Comparison of ENCODE assay signal across 35 cellular contexts in genomic region chr2:165022781-165023180, GRCh38.
DNase-seq lines count a peak whose midpoint lies in the region; ATAC-seq and TF ChIP-seq lines count a peak whose summit lies in the region.
"Had no signal": no experiment of that assay in that cellular context is flagged by ENCODE, and none has a peak within 500 bp of the region (broad histone marks: within the 10 kb centered on the region; RNA-seq: fewer than 3 reads in every experiment).

No MANE protein-coding gene starts in this region.

- H3K4ac ChIP-seq in neuronal stem cell (ENCODE audit: low read length) = no peak overlapping the region

- H3K27me3 ChIP-seq in GM23338 (ENCODE audit: insufficient read depth) = no peaks in the 10 kb centered on the region
- no peaks in the 10 kb centered on the region for H3K27me3 ChIP-seq in endodermal cell (ENCODE audit: control insufficient read depth, insufficient read depth, low read length, poor library complexity, severe bottlenecking)
- H3K27me3 ChIP-seq in neuronal stem cell (ENCODE audit: control insufficient read depth in 3 of 3, insufficient read depth in 3 of 3, low read depth in 1 of 3, low read length in 3 of 3) = no peaks in the 10 kb centered on the region
- H3K27me3 ChIP-seq in thyroid gland = no peaks in the 10 kb centered on the region
- H3K27me3 ChIP-seq: BE2C; BLaER1; BLaER1 treated with 17β-estradiol and CSF1 and Interleukin-3, amounts not matched to agents 10 nM and 100 nM had no signal

- H3K36me3 ChIP-seq in GM23338 (ENCODE audit: insufficient read depth) = no peaks in the 10 kb centered on the region
- H3K36me3 ChIP-seq in endodermal cell (ENCODE audit: control insufficient read depth, insufficient read depth, low read length) = no peaks in the 10 kb centered on the region
- no peaks in the 10 kb centered on the region for H3K36me3 ChIP-seq in neuronal stem cell (replicated peaks in 1 of 2; ENCODE audit: control insufficient read depth in 2 of 2, insufficient read depth in 2 of 2, low read length in 2 of 2)
- H3K36me3 ChIP-seq in thyroid gland = no peaks in the 10 kb centered on the region
- H3K36me3 ChIP-seq: BE2C; BLaER1; BLaER1 treated with 17β-estradiol and CSF1 and Interleukin-3, amounts not matched to agents 10 nM and 100 nM had no signal

- POLR2A ChIA-PET in WTC11 (lab: Charles Lee) = no interaction called here

- no peak overlapping the region for H2BK15ac ChIP-seq in neuronal stem cell (ENCODE audit: low read length)

- H3K27me3 Mint-ChIP-seq in GM23338 (ENCODE audit: insufficient read depth, low read depth, poor library complexity) (no peaks in the 10 kb centered on the region), WTC11 (ENCODE audit: low read depth) (no peaks in the 10 kb centered on the region), endodermal cell (ENCODE audit: insufficient read depth) (no peaks in the 10 kb centered on the region)
- H3K27me3 Mint-ChIP-seq: CD4-positive, CD25-positive, alpha-beta regulatory T cell had no signal

- H3K18ac ChIP-seq in neuronal stem cell (ENCODE audit: low read length) = no peak overlapping the region

- H2BK5ac ChIP-seq in neuronal stem cell (ENCODE audit: low read length) = no peak overlapping the region

- H3K4me3 ChIP-seq in GM23338 (no peak overlapping the region), endodermal cell (ENCODE audit: low read length) (no peak overlapping the region), neuronal stem cell (ENCODE audit: low read length in 2 of 2) (no peak overlapping the region), thyroid gland (replicated peaks in 1 of 3) (no peak overlapping the region)
- H3K4me3 ChIP-seq: A549; BLaER1; BLaER1 treated with 17β-estradiol and CSF1 and Interleukin-3, amounts not matched to agents 10 nM and 100 nM had no signal

- intact Hi-C loops in sciatic nerve (cut with DNase I) = no loop called here
- intact Hi-C loops in thyroid gland (cut with DNase I) = no loop called here

- no peak for TF ChIP-seq CTCF in GM23338 (conservative IDR thresholded peaks at IDR 0.05; ENCODE audit: low read depth in 2 of 2)
- no peak for TF ChIP-seq CTCF in WTC11 (IDR thresholded peaks at IDR 0.05)
- no peak for TF ChIP-seq CTCF in endodermal cell (conservative IDR thresholded peaks at IDR 0.05)
- TF ChIP-seq CTCF in thyroid gland (IDR thresholded peaks at IDR 0.05) = no peak

- CTCF ChIA-PET in WTC11 (lab: Charles Lee) = no interaction called here

- H4K8ac ChIP-seq in neuronal stem cell (ENCODE audit: low read depth, low read length) = no peak overlapping the region

- H3K9me3 ChIP-seq in endodermal cell (ENCODE audit: control insufficient read depth, low read length) (peaks cover 4% of the 10 kb centered on the region), neuronal stem cell (replicated peaks in 1 of 2; ENCODE audit: control insufficient read depth in 2 of 2, insufficient read depth in 1 of 2, low read depth in 1 of 2, low read length in 2 of 2) (no peaks in the 10 kb centered on the region), thyroid gland (no peaks in the 10 kb centered on the region)
- H3K9me3 ChIP-seq: A549; BE2C; BLaER1; BLaER1 treated with 17β-estradiol and CSF1 and Interleukin-3, amounts not matched to agents 10 nM and 100 nM; Caco-2 had no signal

- no peak overlapping the region for H4K91ac ChIP-seq in neuronal stem cell (ENCODE audit: low read depth, low read length, poor library complexity)

- no peaks in the 10 kb centered on the region for H3K9me2 ChIP-seq in GM23338 (ENCODE audit: insufficient read depth)

- 92% methylated on average over 6 of the region's 6 CpGs; no CpG with 5 or more reads in 1 of the 2 experiments for WGBS in endodermal cell (ENCODE audit: insufficient coverage in 1 of 2, insufficient read length in 1 of 2), 2 experiments
- WGBS in neuronal stem cell (ENCODE audit: extremely low coverage in 2 of 2, insufficient read length in 2 of 2, insufficient replicate concordance in 1 of 2), 2 donors = no CpG with 5 or more reads among the region's 6 CpGs
- 85 to 90% methylated on average over 6 of the region's 6 CpGs for WGBS in thyroid gland, 2 donors

- H2BK120ac ChIP-seq in neuronal stem cell (ENCODE audit: low read depth, low read length) = no peak overlapping the region

- no peaks in the 10 kb centered on the region for H3K79me2 ChIP-seq in GM23338 (replicated peaks; ENCODE audit: insufficient read depth)

- H3K14ac ChIP-seq in neuronal stem cell (ENCODE audit: low read length) = peak overlapping the region; percentile 56

- H3K9ac ChIP-seq in endodermal cell (ENCODE audit: extremely low read depth, low read length, poor library complexity, severe bottlenecking) = no peak overlapping the region
- H3K9ac ChIP-seq in neuronal stem cell (ENCODE audit: low read depth, low read length, poor library complexity) = no peak overlapping the region
- H3K9ac ChIP-seq: BLaER1; BLaER1 treated with 17β-estradiol and CSF1 and Interleukin-3, amounts not matched to agents 10 nM and 100 nM had no signal

- TF ChIP-seq POLR2A in thyroid gland (IDR thresholded peaks at IDR 0.05) = no peak

- no peak overlapping the region for H3K23ac ChIP-seq in neuronal stem cell (ENCODE audit: low read depth, low read length, poor library complexity)

- ATAC-seq in GM23338 (peak; percentile 44), WTC11 (peak; percentile 53), sciatic nerve (no peak)
- ATAC-seq: A549; CD8-positive, alpha-beta T cell had no signal

- no peaks in the 10 kb centered on the region; the same call in 2 of the 3 replicates for H3K9me3 Mint-ChIP-seq in GM23338
- peaks cover 11% of the 10 kb centered on the region for H3K9me3 Mint-ChIP-seq in WTC11
- peaks cover 7% of the 10 kb centered on the region for H3K9me3 Mint-ChIP-seq in endodermal cell
- H3K9me3 Mint-ChIP-seq: CD4-positive, alpha-beta T cell had no signal

- 0 out of 2 replicates have a peak, but pooled peaks cover 4% of the 10 kb centered on the region for H3K4me1 ChIP-seq in GM23338 (ENCODE audit: insufficient read depth)
- H3K4me1 ChIP-seq in endodermal cell (ENCODE audit: control insufficient read depth, insufficient read depth, low read length) = no peaks in the 10 kb centered on the region
- H3K4me1 ChIP-seq in neuronal stem cell (ENCODE audit: control insufficient read depth in 2 of 2, insufficient read depth in 1 of 2, low read depth in 1 of 2, low read length in 2 of 2) = peaks cover 5 to 10% of the 10 kb centered on the region in 2 donors
- no peaks in the 10 kb centered on the region for H3K4me1 ChIP-seq in thyroid gland
- H3K4me1 ChIP-seq: A549; BE2C; BLaER1; BLaER1 treated with 17β-estradiol and CSF1 and Interleukin-3, amounts not matched to agents 10 nM and 100 nM; Caco-2 had no signal

- H3K4me2 ChIP-seq in GM23338 (no peak overlapping the region), neuronal stem cell (ENCODE audit: insufficient read depth, low read length, poor library complexity, severe bottlenecking) (no peak overlapping the region)
- H3K4me2 ChIP-seq: A549; BLaER1; BLaER1 treated with 17β-estradiol and CSF1 and Interleukin-3, amounts not matched to agents 10 nM and 100 nM had no signal

- no peaks in the 10 kb centered on the region for H3F3A ChIP-seq in GM23338 (replicated peaks; ENCODE audit: low read depth)

- no peaks in the 10 kb centered on the region for H3K79me1 ChIP-seq in neuronal stem cell (ENCODE audit: low read depth, low read length)

- DNase-seq in GM23338 (ENCODE audit: low spot score) (no peak), WTC11 (ENCODE audit: low spot score) (no peak), endodermal cell (peak; percentile 56), neuronal stem cell (ENCODE audit: low spot score) (no peak), SKM-1 (lab: John Stamatoyannopoulos, UW; ENCODE audit: unreplicated experiment) (no peak), sciatic nerve (ENCODE audit: low spot score) (no peak), NCI-H69 (lab: John Stamatoyannopoulos, UW) (no peak), thyroid gland (no peak)
- DNase-seq: 8988T; ACHN; AML-193; BE2C; C1 segment of cervical spinal cord; Caco-2; Calu3; CD4-positive, alpha-beta memory T cell; CD4-positive, alpha-beta T cell; CD4-positive, CD25-positive, alpha-beta regulatory T cell; CD8-positive, alpha-beta memory T cell; CD8-positive, alpha-beta T cell; COR-L47; DMS 273 treated with DMSO at 0.1 percent for 48 hours; DMS153; DMS53; DMS79; DMS79 treated with DMSO at 0.1 percent for 48 hours; DND-41; EL had no signal

- no peaks in the 10 kb centered on the region for H4K20me1 ChIP-seq in GM23338 (replicated peaks; ENCODE audit: insufficient read depth)
- H4K20me1 ChIP-seq: BLaER1; BLaER1 treated with 17β-estradiol and CSF1 and Interleukin-3, amounts not matched to agents 10 nM and 100 nM had no signal

- H3K4me1 Mint-ChIP-seq in GM23338 (no peaks in the 10 kb centered on the region), WTC11 (no peaks in the 10 kb centered on the region; the same call in 1 of the 2 replicates), endodermal cell (peaks cover 2% of the 10 kb centered on the region)
- H3K4me1 Mint-ChIP-seq: B cell; CD14-positive monocyte; CD4-positive, alpha-beta memory T cell; CD4-positive, CD25-positive, alpha-beta regulatory T cell; CD8-positive, alpha-beta memory T cell had no signal

- H2AFZ ChIP-seq in GM23338 (0 out of 2 replicates have a peak overlapping the region, but pooled peaks have one; percentile 36), neuronal stem cell (ENCODE audit: low read length) (no peak overlapping the region)

- H3K36me3 Mint-ChIP-seq in GM23338 (ENCODE audit: low read depth) (no peaks in the 10 kb centered on the region), WTC11 (peaks cover 3% of the 10 kb centered on the region; the same call in 1 of the 2 replicates), endodermal cell (ENCODE audit: low read depth) (no peaks in the 10 kb centered on the region)
- H3K36me3 Mint-ChIP-seq: CD14-positive monocyte; CD4-positive, alpha-beta memory T cell; CD4-positive, CD25-positive, alpha-beta regulatory T cell; CD8-positive, alpha-beta memory T cell; CD8-positive, alpha-beta T cell had no signal

- H3K4me3 Mint-ChIP-seq in GM23338 (no peak overlapping the region), WTC11 (no peak overlapping the region), endodermal cell (no peak overlapping the region)
- H3K4me3 Mint-ChIP-seq: B cell; CD14-positive monocyte; CD4-positive, alpha-beta memory T cell; CD4-positive, alpha-beta T cell; CD4-positive, CD25-positive, alpha-beta regulatory T cell; CD8-positive, alpha-beta memory T cell; CD8-positive, alpha-beta T cell had no signal

- H2BK12ac ChIP-seq in neuronal stem cell (ENCODE audit: low read length) = no peak overlapping the region

- H2AK5ac ChIP-seq in neuronal stem cell (ENCODE audit: low read depth, low read length) = no peak overlapping the region

- H3K27ac ChIP-seq in GM23338 (ENCODE audit: low read depth) (no peak overlapping the region), endodermal cell (ENCODE audit: low read depth, low read length) (no peak overlapping the region), neuronal stem cell (replicated peaks; ENCODE audit: low read length) (no peak overlapping the region), thyroid gland (no peak overlapping the region)
- H3K27ac ChIP-seq: 22Rv1; A549; BLaER1; BLaER1 treated with 17β-estradiol and CSF1 and Interleukin-3, amounts not matched to agents 10 nM and 100 nM; C4-2B had no signal

- no peak overlapping the region for H3K27ac Mint-ChIP-seq in GM23338
- no peak overlapping the region for H3K27ac Mint-ChIP-seq in WTC11
- no peak overlapping the region for H3K27ac Mint-ChIP-seq in endodermal cell
- H3K27ac Mint-ChIP-seq: B cell; CD4-positive, alpha-beta memory T cell; CD4-positive, alpha-beta T cell; CD8-positive, alpha-beta memory T cell; CD8-positive, alpha-beta T cell had no signal
